ENCODE assay signal across 8 cellular contexts in the genomic region with DNA sequence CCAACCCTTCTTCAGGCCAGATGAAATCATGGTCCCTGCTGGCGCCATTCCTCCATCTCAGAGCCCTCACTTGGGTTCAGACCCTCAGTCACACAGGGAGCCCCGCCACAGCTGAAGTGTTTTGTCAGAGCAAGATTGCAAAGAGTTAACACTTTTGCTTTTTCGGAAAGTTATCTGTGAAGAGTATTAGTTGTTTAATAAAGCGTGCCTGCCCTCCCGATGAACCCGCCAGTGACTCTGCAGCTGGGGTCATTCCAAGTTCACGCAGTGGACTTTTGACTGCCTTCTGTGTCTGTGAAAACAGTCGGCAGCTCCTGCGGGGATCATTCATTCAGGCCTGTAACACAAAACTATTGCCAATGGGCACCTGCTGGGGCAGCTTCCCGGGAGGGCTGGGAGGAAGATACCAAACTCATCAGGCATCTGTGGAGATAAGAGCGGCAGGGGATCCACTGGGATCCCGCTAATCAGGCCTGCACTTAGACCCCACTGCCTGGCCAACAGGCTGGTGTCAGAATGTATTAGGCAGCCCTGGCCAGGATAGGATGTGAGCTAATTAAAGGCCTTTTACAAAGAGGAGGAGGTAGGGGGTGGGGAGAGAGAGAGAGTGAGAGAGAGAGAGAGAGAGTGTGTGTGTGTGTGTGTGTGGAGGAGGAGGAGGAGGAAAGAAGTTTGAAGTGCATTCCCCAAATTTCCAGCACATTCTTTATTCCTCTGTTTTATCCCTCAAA.
DNase-seq lines count a peak whose midpoint lies in the region; ATAC-seq and TF ChIP-seq lines count a peak whose summit lies in the region.

No MANE protein-coding gene starts in this region.

- peaks cover 7% of the 10 kb centered on the region for H3K36me3 Mint-ChIP-seq in Caco-2 (ENCODE audit: insufficient read depth, unreplicated experiment)

- H3K36me3 ChIP-seq in Caco-2 (ENCODE audit: control insufficient read depth, insufficient read depth, low read length) (no peaks in the 10 kb centered on the region), fibroblast of lung (ENCODE audit: control insufficient read depth, insufficient read depth, low read length) (no peaks in the 10 kb centered on the region), osteoblast (ENCODE audit: insufficient read depth, low read length) (peaks cover 4% of the 10 kb centered on the region)

- no peaks in the 10 kb centered on the region for H3K27me3 Mint-ChIP-seq in Caco-2 (ENCODE audit: insufficient read depth, unreplicated experiment)

- no peak for ATAC-seq in GM18868 (IDR thresholded peaks at IDR 0.05; ENCODE audit: unreplicated experiment)
- no peak for ATAC-seq in GM19351 (IDR thresholded peaks at IDR 0.05; ENCODE audit: unreplicated experiment)
- ATAC-seq in GM21390 (IDR thresholded peaks at IDR 0.05; ENCODE audit: unreplicated experiment), result no peak

- H2AFZ ChIP-seq in fibroblast of lung (ENCODE audit: low read length) (no peak overlapping the region), osteoblast (ENCODE audit: low read length) (no peak overlapping the region)

- POLR2A ChIA-PET in Caco-2 (lab: Charles Lee), result no interaction called here
- POLR2A ChIA-PET in RWPE1 (lab: Yijun Ruan, JAX; ENCODE audit: low non-redundant PET), result no interaction called here

- no peak overlapping the region for H3K27ac Mint-ChIP-seq in Caco-2 (ENCODE audit: unreplicated experiment)

- peaks cover 27% of the 10 kb centered on the region for H3K4me1 ChIP-seq in Caco-2
- peaks cover 27% of the 10 kb centered on the region for H3K4me1 ChIP-seq in fibroblast of lung (ENCODE audit: control insufficient read depth, extremely low read depth, insufficient read depth, low read length)
- H3K4me1 ChIP-seq in osteoblast (ENCODE audit: insufficient read depth, low read length), result peaks cover 51% of the 10 kb centered on the region

- H3K27me3 ChIP-seq in Caco-2 (replicated peaks; ENCODE audit: control insufficient read depth, insufficient read depth, low read length), result no peaks in the 10 kb centered on the region
- H3K27me3 ChIP-seq in fibroblast of lung (ENCODE audit: control insufficient read depth, insufficient read depth, low read length), result no peaks in the 10 kb centered on the region
- H3K27me3 ChIP-seq in osteoblast (ENCODE audit: insufficient read depth, low read length), result no peaks in the 10 kb centered on the region

- CTCF ChIA-PET in Caco-2 (lab: Charles Lee) (interaction anchor here (0.8 kb wide), 1 partner anchor 185 kb away, joined by 3 read pairs; no protein-coding TSS in a partner anchor), RWPE1 (lab: Yijun Ruan, JAX) (no interaction called here)

- no peaks in the 10 kb centered on the region for H3K79me2 ChIP-seq in fibroblast of lung (ENCODE audit: control insufficient read depth, insufficient read depth, low read length)
- no peaks in the 10 kb centered on the region for H3K79me2 ChIP-seq in osteoblast (ENCODE audit: insufficient read depth, low read length)

- DNase-seq in Caco-2 (peak; percentile 28 to 59), RWPE1 (ENCODE audit: low spot score) (no peak), fibroblast of lung (ENCODE audit: low read depth in 2 of 2) (peak; percentile 68 to 86), osteoblast (ENCODE audit: insufficient read length, low spot score, missing footprints) (no peak), inferior parietal cortex (ENCODE audit: extremely low spot score) (no peak)

- H3K4me3 Mint-ChIP-seq in Caco-2 (ENCODE audit: unreplicated experiment), result no peak overlapping the region

- H3K9me3 ChIP-seq in Caco-2, result no peaks in the 10 kb centered on the region
- no peaks in the 10 kb centered on the region for H3K9me3 ChIP-seq in fibroblast of lung (ENCODE audit: control insufficient read depth, insufficient read depth, low read depth, low read length)
- H3K9me3 ChIP-seq in osteoblast (ENCODE audit: low read depth, low read length), result no peaks in the 10 kb centered on the region

- H3K27ac ChIP-seq in RWPE1 (peak overlapping the region; percentile 34; the same call in 1 of the 2 replicates), fibroblast of lung (ENCODE audit: insufficient read depth, low read length) (peak overlapping the region; percentile 20), osteoblast (ENCODE audit: low read depth, low read length) (peak overlapping the region; percentile 65)

- H3K9ac ChIP-seq in fibroblast of lung (ENCODE audit: insufficient read depth, low read length), result no peak overlapping the region

- peaks cover 16% of the 10 kb centered on the region for H3K4me1 Mint-ChIP-seq in Caco-2 (ENCODE audit: low read depth, unreplicated experiment)

- BruUV-seq in Caco-2 (replicated peaks; lab: Mats Ljungman, UMichigan), result no TSS peak

- TF ChIP-seq CTCF in Caco-2 (IDR thresholded peaks at IDR 0.05; ENCODE audit: insufficient read depth in 1 of 2, low read depth in 1 of 2, low read length in 1 of 2, severe bottlenecking in 1 of 2, unreplicated experiment in 1 of 2), result no peak
- no peak for TF ChIP-seq CTCF in RWPE1 (conservative IDR thresholded peaks at IDR 0.05; ENCODE audit: low read depth)
- no peak for TF ChIP-seq CTCF in fibroblast of lung (conservative IDR thresholded peaks at IDR 0.05 in 1 of 2, IDR thresholded peaks at IDR 0.05 in 1 of 2; ENCODE audit: low read depth in 1 of 2, low read length in 2 of 2)
- no peak for TF ChIP-seq CTCF in osteoblast (IDR thresholded peaks at IDR 0.05; ENCODE audit: extremely low read depth, low read depth, low read length)

- H4K20me1 ChIP-seq in fibroblast of lung (ENCODE audit: control insufficient read depth, extremely low read depth, insufficient read depth, low read length), result no peaks in the 10 kb centered on the region
- H4K20me1 ChIP-seq in osteoblast (ENCODE audit: insufficient read depth, low read length), result no peaks in the 10 kb centered on the region

- H3K4me3 ChIP-seq in Caco-2 (ENCODE audit: low read depth, low read length), result no peak overlapping the region
- H3K4me3 ChIP-seq in fibroblast of lung (replicated peaks in 1 of 4; ENCODE audit: control extremely low read depth in 1 of 4, insufficient read depth in 1 of 4, low read depth in 3 of 4, low read length in 4 of 4), result no peak overlapping the region
- no peak overlapping the region for H3K4me3 ChIP-seq in osteoblast (ENCODE audit: insufficient read depth, low read length)

- H3K4me2 ChIP-seq in fibroblast of lung (ENCODE audit: extremely low read depth, insufficient read depth, low read length) (no peak overlapping the region), osteoblast (ENCODE audit: insufficient read depth, low read length) (peak overlapping the region; percentile 47)

- no peaks in the 10 kb centered on the region for H3K9me3 Mint-ChIP-seq in Caco-2 (ENCODE audit: unreplicated experiment)

- intact Hi-C loops in Caco-2 (cut with micrococcal nuclease; ENCODE audit: unreplicated experiment), result no loop called here

Comparison
In these comparisons a context has a peak if more than half of its experiments do, and no peak if none do; other contexts are left out.
1. DNase-seq: peak in Caco-2 (2 of 2) and fibroblast of lung (2 of 2); none in RWPE1 (single experiment), osteoblast (single experiment) and inferior parietal cortex (single experiment).
2. Peak in every context shown above with its lines, with median percentiles within 50 percentile points of each other: H3K27ac ChIP-seq.